In the genomic region with DNA sequence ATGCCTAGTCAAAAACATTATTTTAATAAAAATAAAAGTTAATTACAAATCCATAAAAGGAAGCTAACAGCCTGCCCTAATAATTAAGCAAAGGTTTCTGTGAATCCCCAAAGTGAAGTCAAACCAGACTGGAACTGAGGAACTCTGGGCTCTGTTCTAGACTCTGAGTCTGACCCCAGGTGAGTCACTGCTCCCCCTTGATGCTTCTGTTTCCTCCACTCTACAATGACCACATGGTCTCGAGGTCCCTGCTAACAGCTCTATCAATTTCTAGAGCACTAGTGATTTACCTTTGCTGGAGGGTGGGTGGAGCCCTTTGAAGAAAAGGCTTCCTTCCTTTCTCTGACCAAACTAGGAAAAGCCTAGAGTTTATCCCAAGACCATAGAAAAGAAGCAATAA, we compare ENCODE assay signal across 1 cellular context.
TF ChIP-seq lines count a peak whose summit lies in the region.

No MANE protein-coding gene starts in this region.

TF ChIP-seq in GM23338, 12 proteins besides CTCF, POLR2A, EP300 and RAD21 (continued from another document):
- TF ChIP-seq EZH2phosphoT487 (IDR thresholded peaks at IDR 0.05; ENCODE audit: unreplicated experiment) (no peak), POLR2AphosphoS5 (IDR thresholded peaks at IDR 0.05; ENCODE audit: low read depth) (no peak), ZNF331 (CRISPR knock-in tag; IDR thresholded peaks at IDR 0.05; ENCODE audit: low read depth) (no peak), ZNF462 (CRISPR knock-in tag; IDR thresholded peaks at IDR 0.05) (no peak), ZNF114 (CRISPR knock-in tag; IDR thresholded peaks at IDR 0.05) (no peak), NANOG (IDR thresholded peaks at IDR 0.05; ENCODE audit: borderline replicate concordance) (no peak)
